ENCODE assay signal across 9 cellular contexts in the genomic region with DNA sequence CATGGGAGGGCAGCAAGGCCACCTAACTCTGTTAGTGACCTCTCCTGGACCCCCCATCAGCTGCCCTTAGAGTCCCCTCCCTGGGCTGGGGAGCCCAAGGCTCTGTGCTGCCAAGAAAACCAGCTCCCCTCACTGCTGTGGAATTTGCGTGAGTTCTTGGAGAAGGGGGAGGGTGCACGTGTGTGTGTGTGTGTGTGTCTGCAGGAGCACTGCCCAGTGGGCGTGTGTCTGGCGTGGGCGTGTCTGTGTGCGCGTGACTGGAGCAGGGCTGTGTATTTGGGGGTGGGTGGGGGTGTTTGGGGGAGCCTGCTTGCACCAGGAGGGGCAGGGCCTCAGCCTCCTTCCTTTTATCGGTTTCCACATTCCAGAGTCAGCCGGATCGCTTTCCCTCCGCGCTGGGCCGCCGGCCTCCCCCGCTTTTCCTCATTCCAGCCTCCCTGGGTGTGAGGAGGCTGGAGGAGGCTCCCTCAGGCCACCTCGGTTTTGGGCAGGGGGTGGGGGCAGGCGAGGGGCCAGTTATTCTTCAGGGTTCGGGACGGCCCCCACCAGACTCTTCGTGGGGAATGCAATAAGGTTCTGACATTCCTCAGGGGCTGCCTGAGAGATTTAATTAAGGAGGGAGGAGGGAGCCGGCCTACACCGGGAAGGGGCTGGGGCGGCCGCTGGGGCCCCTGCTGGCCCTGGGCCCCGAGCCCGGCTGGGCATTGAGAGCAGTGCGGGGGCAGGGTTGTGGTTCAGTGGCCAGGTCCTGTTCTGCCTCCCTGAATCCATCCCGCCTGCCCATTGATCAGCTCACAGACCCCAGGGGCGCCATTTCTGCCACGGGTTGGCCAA. TPM values are rescaled to one million over a fixed set of nuclear protein-coding genes. Genes with fewer than 3 reads are reported as not detected.
DNase-seq lines count a peak whose midpoint lies in the region; ATAC-seq and TF ChIP-seq lines count a peak whose summit lies in the region.
"Had no signal": no experiment of that assay in that cellular context is flagged by ENCODE, and none has a peak within 500 bp of the region (broad histone marks: within the 10 kb centered on the region; RNA-seq: fewer than 3 reads in every experiment).

No MANE protein-coding gene starts in this region.

- ATAC-seq in GM21528 (IDR thresholded peaks at IDR 0.05; ENCODE audit: low FRiP score, unreplicated experiment), result no peak
- ATAC-seq in GM21390 (IDR thresholded peaks at IDR 0.05; ENCODE audit: unreplicated experiment), result no peak

- intact Hi-C loops in activated T-helper 2 cell treated with anti-CD3 and anti-CD28 coated beads, Interferon-gamma antibody, Interleukin-2, Interleukin-4, amounts not matched to agents 10 μg/mL and 5 μg/mL and 100 μg/mL, durations not matched to agents 14 hours and 24 hours and 36 hours (cut with micrococcal nuclease), result no loop called here

- peaks cover 47% of the 10 kb centered on the region for H3K4me1 ChIP-seq in HUES64 (ENCODE audit: insufficient read depth, low read length)

- H3K27ac Mint-ChIP-seq in activated T-helper 2 cell treated with anti-CD3 and anti-CD28 coated beads, Interferon-gamma antibody, Interleukin-2, Interleukin-4, amounts not matched to agents 10 μg/mL and 5 μg/mL and 100 μg/mL, durations not matched to agents 14 hours and 24 hours and 36 hours, result no peak overlapping the region
- H3K27ac Mint-ChIP-seq: T-helper 1 cell treated with Interleukin-12 subunit alpha and Interleukin-12 subunit beta and Interleukin-4 antibody, amounts not matched to agents 30 μg/mL and 1 μg/mL, for 36 hours had no signal

- H3K9me3 Mint-ChIP-seq in activated T-helper 2 cell treated with anti-CD3 and anti-CD28 coated beads, Interferon-gamma antibody, Interleukin-2, Interleukin-4, amounts not matched to agents 10 μg/mL and 5 μg/mL and 100 μg/mL, durations not matched to agents 14 hours and 24 hours and 36 hours, result no peaks in the 10 kb centered on the region
- H3K9me3 Mint-ChIP-seq: T-helper 1 cell treated with Interleukin-12 subunit alpha and Interleukin-12 subunit beta and Interleukin-4 antibody, amounts not matched to agents 30 μg/mL and 1 μg/mL, for 36 hours had no signal

- H3K27me3 Mint-ChIP-seq in activated T-helper 2 cell treated with anti-CD3 and anti-CD28 coated beads, Interferon-gamma antibody, Interleukin-2, Interleukin-4, amounts not matched to agents 10 μg/mL and 5 μg/mL and 100 μg/mL, durations not matched to agents 14 hours and 24 hours and 36 hours (ENCODE audit: low read depth), result no peaks in the 10 kb centered on the region

- no peaks in the 10 kb centered on the region for H3K27me3 ChIP-seq in HUES64 (ENCODE audit: insufficient read depth, low read length)

- WGBS in HUES64, result 27% methylated on average over 22 of the region's 30 CpGs

- no peaks in the 10 kb centered on the region for H3K9me3 ChIP-seq in HUES64 (ENCODE audit: insufficient read depth, low read depth, low read length)

- H3K36me3 Mint-ChIP-seq in activated T-helper 2 cell treated with anti-CD3 and anti-CD28 coated beads, Interferon-gamma antibody, Interleukin-2, Interleukin-4, amounts not matched to agents 10 μg/mL and 5 μg/mL and 100 μg/mL, durations not matched to agents 14 hours and 24 hours and 36 hours (ENCODE audit: low read depth), result peaks cover 3% of the 10 kb centered on the region

- H3K4me3 Mint-ChIP-seq in activated T-helper 2 cell treated with anti-CD3 and anti-CD28 coated beads, Interferon-gamma antibody, Interleukin-2, Interleukin-4, amounts not matched to agents 10 μg/mL and 5 μg/mL and 100 μg/mL, durations not matched to agents 14 hours and 24 hours and 36 hours (ENCODE audit: low read depth), result no peak overlapping the region
- H3K4me3 Mint-ChIP-seq: T-helper 1 cell treated with Interleukin-12 subunit alpha and Interleukin-12 subunit beta and Interleukin-4 antibody, amounts not matched to agents 30 μg/mL and 1 μg/mL, for 36 hours had no signal

- no peak for TF ChIP-seq CTCF in cardiac fibroblast (IDR thresholded peaks at IDR 0.05; ENCODE audit: low read depth, low read length)

- H3K4me3 ChIP-seq in HUES64 (ENCODE audit: low read length) (peak overlapping the region; percentile 6; the same call in 1 of the 2 replicates), cardiac fibroblast (replicated peaks in 1 of 2; ENCODE audit: low read depth in 2 of 2, low read length in 2 of 2) (peak overlapping the region; percentile 87 to 95)

- 0 out of 2 replicates have a peak overlapping the region, but pooled peaks have one; percentile 15 for H3K9ac ChIP-seq in HUES64 (ENCODE audit: low read depth, low read length)

- no peaks in the 10 kb centered on the region for H3K4me1 Mint-ChIP-seq in activated T-helper 2 cell treated with anti-CD3 and anti-CD28 coated beads, Interferon-gamma antibody, Interleukin-2, Interleukin-4, amounts not matched to agents 10 μg/mL and 5 μg/mL and 100 μg/mL, durations not matched to agents 14 hours and 24 hours and 36 hours (ENCODE audit: low read depth)

- peak overlapping the region; percentile 47; the same call in 1 of the 2 replicates for H3K27ac ChIP-seq in HUES64 (ENCODE audit: low read depth, low read length)
- H3K27ac ChIP-seq in temporal lobe (ENCODE audit: low read depth, low read length), result peak overlapping the region; percentile 36

- H3K36me3 ChIP-seq in HUES64 (ENCODE audit: insufficient read depth, low read length), result no peaks in the 10 kb centered on the region

- peak; percentile 92 to 99 for DNase-seq in cardiac fibroblast (ENCODE audit: low read depth in 2 of 2)
- peak; percentile 83 for DNase-seq in kidney tubule cell (ENCODE audit: low spot score)
- no peak for DNase-seq in activated T-helper 2 cell treated with anti-CD3 and anti-CD28 coated beads, Interferon-gamma antibody, Interleukin-2, Interleukin-4, amounts not matched to agents 10 μg/mL and 5 μg/mL and 100 μg/mL, durations not matched to agents 14 hours and 24 hours and 36 hours (ENCODE audit: low spot score)
- DNase-seq in NCI-H1417 (lab: John Stamatoyannopoulos, UW), result no peak

RNA-seq across cellular contexts. Expression of gene VASN, which starts 2.5 kb away (rescaled TPM):
- 6.1 TPM for polyA plus RNA-seq in HUES64 (2013, experiment 1 of 2)
- polyA plus RNA-seq in HUES64 (2013, experiment 2 of 2), result 7.2 TPM
- 2.5 TPM for total RNA-seq in temporal lobe
- 0.16 TPM in 1 of 2 replicates, not detected in the other for total RNA-seq in activated T-helper 2 cell treated with anti-CD3 and anti-CD28 coated beads, Interferon-gamma antibody, Interleukin-2, Interleukin-4, amounts not matched to agents 10 μg/mL and 5 μg/mL and 100 μg/mL, durations not matched to agents 14 hours and 24 hours and 36 hours

RNA-seq across cellular contexts. Expression of gene PAM16, which starts 23.0 kb away (rescaled TPM):
- 71.8 TPM for polyA plus RNA-seq in HUES64 (2013, experiment 1 of 2)
- polyA plus RNA-seq in HUES64 (2013, experiment 2 of 2), result 66.8 TPM
- total RNA-seq in temporal lobe, result 16.7 TPM
- 73.1 and 73.8 TPM in 2 replicates for total RNA-seq in activated T-helper 2 cell treated with anti-CD3 and anti-CD28 coated beads, Interferon-gamma antibody, Interleukin-2, Interleukin-4, amounts not matched to agents 10 μg/mL and 5 μg/mL and 100 μg/mL, durations not matched to agents 14 hours and 24 hours and 36 hours

RNA-seq across cellular contexts. Expression of gene CORO7, which starts 42.3 kb away (rescaled TPM):
- 10.0 TPM for polyA plus RNA-seq in HUES64 (2013, experiment 1 of 2)
- 14.5 TPM for polyA plus RNA-seq in HUES64 (2013, experiment 2 of 2)
- 25.6 TPM for total RNA-seq in temporal lobe
- total RNA-seq in activated T-helper 2 cell treated with anti-CD3 and anti-CD28 coated beads, Interferon-gamma antibody, Interleukin-2, Interleukin-4, amounts not matched to agents 10 μg/mL and 5 μg/mL and 100 μg/mL, durations not matched to agents 14 hours and 24 hours and 36 hours, result 92.5 and 101 TPM in 2 replicates

RNA-seq across cellular contexts. Expression of gene DNAJA3, which starts 51.5 kb away (rescaled TPM):
- polyA plus RNA-seq in HUES64 (2013, experiment 1 of 2), result 39.6 TPM
- 40.3 TPM for polyA plus RNA-seq in HUES64 (2013, experiment 2 of 2)
- total RNA-seq in temporal lobe, result 21.1 TPM
- 77.1 and 88.4 TPM in 2 replicates for total RNA-seq in activated T-helper 2 cell treated with anti-CD3 and anti-CD28 coated beads, Interferon-gamma antibody, Interleukin-2, Interleukin-4, amounts not matched to agents 10 μg/mL and 5 μg/mL and 100 μg/mL, durations not matched to agents 14 hours and 24 hours and 36 hours

RNA-seq across cellular contexts. Expression of gene GLIS2, which starts 58.3 kb away (rescaled TPM):
- 7.1 TPM for polyA plus RNA-seq in HUES64 (2013, experiment 1 of 2)
- polyA plus RNA-seq in HUES64 (2013, experiment 2 of 2), result 7.9 TPM
- 5.7 TPM for total RNA-seq in temporal lobe
- 2.1 and 2.5 TPM in 2 replicates for total RNA-seq in activated T-helper 2 cell treated with anti-CD3 and anti-CD28 coated beads, Interferon-gamma antibody, Interleukin-2, Interleukin-4, amounts not matched to agents 10 μg/mL and 5 μg/mL and 100 μg/mL, durations not matched to agents 14 hours and 24 hours and 36 hours

Comparison
In these comparisons a context has a peak if more than half of its experiments do, and no peak if none do; other contexts are left out.
1. DNase-seq: peak in cardiac fibroblast (2 of 2) and kidney tubule cell (single experiment); none in activated T-helper 2 cell treated with anti-CD3 and anti-CD28 coated beads, Interferon-gamma antibody, Interleukin-2, Interleukin-4, amounts not matched to agents 10 μg/mL and 5 μg/mL and 100 μg/mL, durations not matched to agents 14 hours and 24 hours and 36 hours (single experiment) and NCI-H1417 (0 of 3).